Comparison of ENCODE assay signal across 8 cellular contexts in the genomic region with DNA sequence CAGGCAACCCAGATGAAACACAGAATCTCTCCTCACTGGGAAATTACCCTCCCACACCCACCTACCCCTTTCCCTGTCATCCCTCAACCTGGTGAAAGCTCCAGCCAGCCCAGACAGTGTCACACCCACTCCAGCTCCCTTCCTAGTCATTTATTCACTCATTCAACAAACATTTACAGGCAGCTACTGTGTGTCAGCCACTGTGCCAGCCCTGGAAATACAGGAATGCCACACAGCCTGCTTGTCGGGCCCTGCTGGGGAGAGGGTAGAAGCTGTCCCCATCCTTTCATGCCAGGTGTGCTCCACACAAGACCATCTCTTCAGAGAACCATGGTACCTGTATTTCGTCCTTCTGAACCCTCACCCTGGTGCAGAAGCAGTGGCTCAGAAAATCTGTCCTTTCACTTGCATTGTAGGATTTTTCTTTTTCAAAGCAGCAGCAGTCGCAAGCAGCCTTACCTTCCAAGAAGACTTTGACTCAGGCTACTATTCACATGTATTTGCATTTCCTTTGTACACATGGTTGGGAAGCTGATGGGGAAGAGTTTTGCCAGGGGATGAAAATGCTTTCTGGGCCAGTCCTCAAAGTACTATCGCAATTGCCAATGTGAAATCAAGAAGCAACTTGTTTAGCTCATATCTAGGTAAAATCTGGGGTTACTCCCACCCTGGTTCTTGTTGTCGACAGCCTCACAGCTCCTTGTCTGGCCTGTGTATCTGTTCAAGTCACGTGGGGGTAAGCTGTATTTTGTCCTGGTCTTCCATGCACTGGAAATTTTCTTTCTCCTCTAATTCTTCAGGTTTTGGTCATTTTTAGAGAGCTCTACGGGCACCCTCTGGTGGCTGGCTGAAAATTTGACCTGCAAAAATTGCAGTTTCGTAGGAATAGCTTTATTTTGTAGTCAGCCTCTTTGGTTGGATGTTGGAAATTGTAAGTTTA.
A peak's percentile ranks its signal among the peaks of the same experiment; 100 is the strongest.
DNase-seq lines count a peak whose midpoint lies in the region; ATAC-seq and TF ChIP-seq lines count a peak whose summit lies in the region.

No MANE protein-coding gene starts in this region.

- H3K36me3 ChIP-seq in CD4-positive, alpha-beta memory T cell (ENCODE audit: insufficient read depth, low read length): no peaks in the 10 kb centered on the region
- no peaks in the 10 kb centered on the region for H3K36me3 ChIP-seq in lower lobe of right lung
- H3K36me3 ChIP-seq in vagina: no peaks in the 10 kb centered on the region

- no peaks in the 10 kb centered on the region for H3K27me3 ChIP-seq in CD4-positive, alpha-beta memory T cell (ENCODE audit: insufficient read depth, low read length)
- H3K27me3 ChIP-seq in dorsolateral prefrontal cortex (peaks cover 0 to 2% (median 0%) of the 10 kb centered on the region in 45 donors), lower lobe of right lung (ENCODE audit: low read depth) (no peaks in the 10 kb centered on the region), vagina (no peaks in the 10 kb centered on the region)

- POLR2A ChIA-PET in CD4-positive, alpha-beta memory T cell (lab: Charles Lee; ENCODE audit: partially characterized antibody): interaction anchor here (0.6 to 0.9 kb wide), 3 partner anchors 79 to 428 kb away, joined by 3 to 4 read pairs (median 3); no protein-coding TSS in a partner anchor

- CTCF ChIA-PET in CD4-positive, alpha-beta memory T cell (lab: Charles Lee; ENCODE audit: partially characterized antibody): interaction anchor here (0.7 to 3.4 kb wide), 11 partner anchors 38 to 308 kb away, joined by 3 to 75 read pairs (median 4); no protein-coding TSS in a partner anchor

- peak in 1 of 2 donors; percentile 33 for ATAC-seq in lower lobe of right lung
- no peak for ATAC-seq in HG03097 (IDR thresholded peaks at IDR 0.05; ENCODE audit: low FRiP score, unreplicated experiment)

- peaks cover 8 to 19% (median 13%) of the 10 kb centered on the region in 4 donors for H3K4me1 Mint-ChIP-seq in CD4-positive, alpha-beta memory T cell

- TF ChIP-seq POLR2A in vagina (IDR thresholded peaks at IDR 0.05): no peak

- H3K36me3 Mint-ChIP-seq in CD4-positive, alpha-beta memory T cell: no peaks in the 10 kb centered on the region

- peak in 4 of 5 donors; percentile 13 to 26 (median 22) for DNase-seq in CD4-positive, alpha-beta memory T cell
- DNase-seq in H4 (ENCODE audit: low spot score): peak; percentile 43
- peak; percentile 28 for DNase-seq in RPMI8226
- DNase-seq in dorsolateral prefrontal cortex: peak in 7 of 10 donors; percentile 25 to 72 (median 50)
- DNase-seq in lower lobe of right lung: no peak
- no peak for DNase-seq in vagina (ENCODE audit: extremely low spot score in 2 of 2)
- DNase-seq in HCEC 1CT: no peak

- no peak overlapping the region for H3K27ac ChIP-seq in CD4-positive, alpha-beta memory T cell (ENCODE audit: low read depth, low read length)
- peak overlapping the region in 23 of 59 donors; percentile 3 to 62 (median 14) for H3K27ac ChIP-seq in dorsolateral prefrontal cortex
- no peak overlapping the region for H3K27ac ChIP-seq in lower lobe of right lung
- no peak overlapping the region for H3K27ac ChIP-seq in vagina

- H3K27ac Mint-ChIP-seq in CD4-positive, alpha-beta memory T cell: no peak overlapping the region

- peaks cover 6% of the 10 kb centered on the region for H3K4me1 ChIP-seq in CD4-positive, alpha-beta memory T cell (ENCODE audit: insufficient read depth, low read length)
- H3K4me1 ChIP-seq in lower lobe of right lung (no peaks in the 10 kb centered on the region), vagina (peaks cover 5% of the 10 kb centered on the region)

- no peaks in the 10 kb centered on the region for H3K9me3 ChIP-seq in CD4-positive, alpha-beta memory T cell (ENCODE audit: control insufficient read depth in 1 of 2, low read length in 2 of 2)
- H3K9me3 ChIP-seq in lower lobe of right lung (no peaks in the 10 kb centered on the region), vagina (no peaks in the 10 kb centered on the region)

- no peaks in the 10 kb centered on the region for H3K9me3 Mint-ChIP-seq in CD4-positive, alpha-beta memory T cell

- intact Hi-C loops in CD4-positive, alpha-beta memory T cell (cut with micrococcal nuclease): loop anchor here (1.0 kb wide), 1 partner anchor 259 kb away; no protein-coding TSS in a partner anchor
- intact Hi-C loops in dorsolateral prefrontal cortex (cut with DNase I): loop anchor here (2.0 to 10.0 kb wide), 5 partner anchors 131 to 260 kb away; partner anchors contain the start of gene EGLN3 (in 1 of the 2)
- intact Hi-C loops in lower lobe of right lung (cut with DNase I): no loop called here
- intact Hi-C loops in vagina (cut with DNase I): loop anchor here (5.0 kb wide), 1 partner anchor 251 kb away; no protein-coding TSS in a partner anchor

- H3K4me3 ChIP-seq in CD4-positive, alpha-beta memory T cell (ENCODE audit: low read length in 2 of 2): no peak overlapping the region
- no peak overlapping the region for H3K4me3 ChIP-seq in dorsolateral prefrontal cortex
- H3K4me3 ChIP-seq in lower lobe of right lung: no peak overlapping the region
- H3K4me3 ChIP-seq in vagina: no peak overlapping the region

- H3K4me3 Mint-ChIP-seq in CD4-positive, alpha-beta memory T cell: no peak overlapping the region

- peak; percentile 63 to 88 (median 76) for TF ChIP-seq CTCF in dorsolateral prefrontal cortex (IDR thresholded peaks at IDR 0.05 in 54 of 56, conservative IDR thresholded peaks at IDR 0.05 in 2 of 56; ENCODE audit: low read depth in 1 of 56, partially characterized antibody in 56 of 56)
- peak; percentile 49 for TF ChIP-seq CTCF in lower lobe of right lung (IDR thresholded peaks at IDR 0.05)
- TF ChIP-seq CTCF in vagina (IDR thresholded peaks at IDR 0.05): peak in 2 of 3 experiments; percentile 64 to 68

- no peaks in the 10 kb centered on the region for H3K27me3 Mint-ChIP-seq in CD4-positive, alpha-beta memory T cell

Comparison
In these comparisons a context has a peak if more than half of its experiments do, and no peak if none do; other contexts are left out.
1. DNase-seq: peak in CD4-positive, alpha-beta memory T cell (4 of 5), H4 (single experiment), RPMI8226 (single experiment) and dorsolateral prefrontal cortex (7 of 10); none in lower lobe of right lung (single experiment), vagina (0 of 2) and HCEC 1CT (single experiment).
2. Peak in every context shown above with its lines, with median percentiles within 50 percentile points of each other: CTCF ChIP-seq.